24 cellular contexts compared by ENCODE assay signal in the genomic region with DNA sequence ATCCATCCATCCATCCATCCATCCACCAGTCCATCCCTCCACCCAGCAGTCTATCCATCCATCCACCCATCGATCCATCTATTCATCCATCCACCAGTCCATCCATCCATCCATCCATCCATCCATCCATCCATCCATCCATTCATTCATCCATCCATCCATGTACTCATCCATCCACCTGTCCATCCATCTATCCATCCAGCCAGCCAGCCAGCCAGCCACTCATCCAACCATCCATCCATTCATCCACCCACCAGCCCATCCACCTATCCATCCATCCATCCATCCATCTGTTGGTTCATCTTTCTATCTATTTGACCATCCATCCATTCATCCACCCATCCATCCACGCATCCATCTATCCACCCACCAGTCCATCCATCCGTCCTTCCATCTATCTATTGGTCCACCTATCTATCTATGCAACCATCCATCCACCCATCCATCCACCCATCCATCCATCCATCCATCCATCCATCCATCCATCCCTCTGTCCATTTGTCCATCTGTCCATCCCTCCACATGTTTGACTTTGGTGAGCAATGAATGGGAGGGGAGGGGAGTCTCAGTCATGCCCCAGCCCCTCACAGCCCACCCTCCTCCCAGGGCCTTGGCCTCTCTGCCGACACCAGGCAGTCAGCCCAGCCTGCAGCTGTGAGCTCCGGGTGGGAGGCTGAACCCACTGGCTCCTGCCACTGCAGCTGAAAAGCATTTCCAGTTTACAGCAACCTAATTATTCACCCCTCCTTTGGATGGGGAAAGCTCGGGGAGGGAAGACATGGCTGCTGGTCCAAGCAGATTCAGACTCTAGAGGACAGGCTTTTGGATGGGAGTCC. TPM values are rescaled to one million over a fixed set of nuclear protein-coding genes. Genes with fewer than 3 reads are reported as not detected.
DNase-seq lines count a peak whose midpoint lies in the region; ATAC-seq and TF ChIP-seq lines count a peak whose summit lies in the region.
"Had no signal": no experiment of that assay in that cellular context is flagged by ENCODE, and none has a peak within 500 bp of the region (broad histone marks: within the 10 kb centered on the region; RNA-seq: fewer than 3 reads in every experiment).

No MANE protein-coding gene starts in this region.

- DNase-seq in anterior cingulate cortex (lab: John Stamatoyannopoulos, UW) (peak in 43 of 58 donors; percentile 18 to 90 (median 63)), hypothalamus (lab: John Stamatoyannopoulos, UW) (peak in 28 of 51 donors; percentile 19 to 90 (median 62)), pons (ENCODE audit: low spot score) (peak; percentile 61), body of pancreas (no peak), natural killer cell (no peak), lower leg skin (ENCODE audit: low spot score in 2 of 2) (no peak), HAP-1 (ENCODE audit: low spot score in 2 of 2) (no peak)
- DNase-seq: ACHN; Caco-2; CD4-positive, alpha-beta memory T cell; DMS 273 treated with DMSO at 0.1 percent for 48 hours; DMS79 treated with DMSO at 0.1 percent for 48 hours; GM23248; HCEC 1CT; Kasumi-1; NCI-H1417; NCI-H1694 treated with DMSO at 0.1 percent for 48 hours; NCI-H2081 treated with DMSO at 0.1 percent for 48 hours; NCI-H446; NCI-H526; SJCRH30 had no signal

- no peak for ATAC-seq in body of pancreas
- no peak for ATAC-seq in natural killer cell

- H3K36me3 ChIP-seq in body of pancreas (replicated peaks in 1 of 2; ENCODE audit: insufficient read depth in 1 of 2, low read depth in 2 of 2) (no peaks in the 10 kb centered on the region), HAP-1 (replicated peaks) (no peaks in the 10 kb centered on the region)
- H3K36me3 ChIP-seq: BLaER1 treated with 17β-estradiol and CSF1 and Interleukin-3, amounts not matched to agents 10 nM and 100 nM; SJCRH30 had no signal

- WGBS in body of pancreas, 2 donors: 59 to 65% methylated on average over 6 of the region's 6 CpGs
- WGBS in lower leg skin, 2 donors: 57 to 60% methylated on average over 6 of the region's 6 CpGs

- TF ChIP-seq POLR2A in body of pancreas (IDR thresholded peaks at IDR 0.05) (no peak), lower leg skin (IDR thresholded peaks at IDR 0.05) (no peak)

- no peaks in the 10 kb centered on the region for H3K36me3 Mint-ChIP-seq in natural killer cell
- H3K36me3 Mint-ChIP-seq: CD4-positive, alpha-beta memory T cell had no signal

- no peak overlapping the region for H3K4me3 ChIP-seq in body of pancreas
- H3K4me3 ChIP-seq in lower leg skin (ENCODE audit: low read depth, poor library complexity, severe bottlenecking): no peak overlapping the region
- no peak overlapping the region for H3K4me3 ChIP-seq in HAP-1
- H3K4me3 ChIP-seq: BLaER1 treated with 17β-estradiol and CSF1 and Interleukin-3, amounts not matched to agents 10 nM and 100 nM; GM23248; SJCRH30 had no signal

- TF ChIP-seq CTCF in body of pancreas (IDR thresholded peaks at IDR 0.05) (no peak), natural killer cell (IDR thresholded peaks at IDR 0.05) (no peak), lower leg skin (IDR thresholded peaks at IDR 0.05) (no peak)

- intact Hi-C loops in body of pancreas (cut with DNase I) (no loop called here), natural killer cell (cut with micrococcal nuclease) (no loop called here), lower leg skin (cut with DNase I; ENCODE audit: low total_unique reads) (no loop called here)

- H3K27me3 Mint-ChIP-seq in natural killer cell (ENCODE audit: low read depth in 2 of 2): peaks cover 0 to 5% of the 10 kb centered on the region in 2 donors

- no peak overlapping the region for H3K27ac Mint-ChIP-seq in natural killer cell
- H3K27ac Mint-ChIP-seq: CD4-positive, alpha-beta memory T cell had no signal

- no peaks in the 10 kb centered on the region for H3K9me3 Mint-ChIP-seq in natural killer cell
- H3K9me3 Mint-ChIP-seq: CD4-positive, alpha-beta memory T cell had no signal

- no peak overlapping the region for H3K27ac ChIP-seq in body of pancreas
- H3K27ac ChIP-seq: BLaER1 treated with 17β-estradiol and CSF1 and Interleukin-3, amounts not matched to agents 10 nM and 100 nM; GM23248; SJCRH30 had no signal

- H3K4me1 ChIP-seq in body of pancreas (peaks cover 9% of the 10 kb centered on the region), HAP-1 (no peaks in the 10 kb centered on the region)
- H3K4me1 ChIP-seq: Caco-2 had no signal

- no peaks in the 10 kb centered on the region for H3K9me3 ChIP-seq in body of pancreas
- H3K9me3 ChIP-seq in HAP-1: no peaks in the 10 kb centered on the region
- H3K9me3 ChIP-seq: Caco-2, SJCRH30 had no signal

- H3K4me1 Mint-ChIP-seq in natural killer cell: no peaks in the 10 kb centered on the region
- H3K4me1 Mint-ChIP-seq: CD4-positive, alpha-beta memory T cell had no signal

- H3K27me3 ChIP-seq in body of pancreas (no peaks in the 10 kb centered on the region), HAP-1 (ENCODE audit: low read depth) (peaks cover 12% of the 10 kb centered on the region)
- H3K27me3 ChIP-seq: SJCRH30 had no signal

- in situ Hi-C loops in HAP-1 (cut with MboI; ENCODE audit: low sequenced_read_pairs): no loop called here

- no peak overlapping the region for H3K4me3 Mint-ChIP-seq in natural killer cell
- H3K4me3 Mint-ChIP-seq: CD4-positive, alpha-beta memory T cell had no signal

RNA-seq across cellular contexts. Expression of gene SSTR5, which starts 38.1 kb away (rescaled TPM):
- total RNA-seq in body of pancreas: 1 to 10 TPM in 1 of 2 donors, not detected in 1; 2.3 TPM
- not detected for total RNA-seq in natural killer cell
- under 1 TPM in 1 of 4 donors, not detected in 3; 0.36 TPM for total RNA-seq in lower leg skin
- total RNA-seq: CD4-positive, alpha-beta memory T cell; GM23248; MCF 10A; OCI-LY7 had no signal

RNA-seq across cellular contexts. Expression of gene SOX8, which starts 52.9 kb away (rescaled TPM):
- total RNA-seq in body of pancreas (1 to 10 TPM; 2.6 to 3.3 TPM), natural killer cell (not detected), lower leg skin (10 to 100 TPM in 2 of 4 donors, 1 to 10 TPM in 2; 3.0 to 27.7 (median 11.4) TPM)
- total RNA-seq: MCF 10A had no signal

Comparison
In these comparisons a context has a peak if more than half of its experiments do, and no peak if none do; other contexts are left out.
1. DNase-seq: peak in anterior cingulate cortex (43 of 58), hypothalamus (28 of 51) and pons (single experiment); none in body of pancreas (0 of 4), natural killer cell (single experiment), lower leg skin (0 of 2) and HAP-1 (0 of 2).